In genomic region chr5:54426209-54426608, GRCh38 we compare ENCODE assay signal across 30 cellular contexts. TPM values are rescaled to one million over a fixed set of nuclear protein-coding genes. Genes with fewer than 3 reads are reported as not detected.
"Had no signal": no experiment of that assay in that cellular context is flagged by ENCODE, and none has a peak within 500 bp of the region (broad histone marks: within the 10 kb centered on the region; RNA-seq: fewer than 3 reads in every experiment).

No MANE protein-coding gene starts in this region.

- FAIRE-seq: endometrium, islet of Langerhans, keratinocyte had no signal

- ATAC-seq: effector memory CD8-positive, alpha-beta T cell; esophagus mucosa; gastrocnemius medialis; heart right ventricle; left cardiac atrium; left lung; left ventricle myocardium superior; lower lobe of right lung; naive thymus-derived CD4-positive, alpha-beta T cell had no signal

- H3K9me3 Mint-ChIP-seq: dendritic cell treated with granulocyte-macrophage colony-stimulating factor and Interleukin-4, amounts not matched to agents 40 ng/mL and 50 ng/mL, for 4 days; effector memory CD8-positive, alpha-beta T cell; naive thymus-derived CD4-positive, alpha-beta T cell had no signal

- H3K4me3 Mint-ChIP-seq: dendritic cell treated with granulocyte-macrophage colony-stimulating factor and Interleukin-4, amounts not matched to agents 40 ng/mL and 50 ng/mL, for 4 days; effector memory CD8-positive, alpha-beta T cell; endodermal cell; naive thymus-derived CD4-positive, alpha-beta T cell had no signal

- H3K27ac Mint-ChIP-seq: dendritic cell treated with granulocyte-macrophage colony-stimulating factor and Interleukin-4, amounts not matched to agents 40 ng/mL and 50 ng/mL, for 4 days; effector memory CD8-positive, alpha-beta T cell; endodermal cell; naive thymus-derived CD4-positive, alpha-beta T cell had no signal

- DNase-seq: colonic mucosa; cortex of kidney; effector CD8-positive, alpha-beta T cell; effector memory CD8-positive, alpha-beta T cell; endodermal cell; erythroblast; esophagus squamous epithelium; foreskin fibroblast; foreskin melanocyte; gastrocnemius medialis; glutamatergic neuron; head of caudate nucleus; heart right ventricle; hippocampal formation; left cardiac atrium; left lung; left ventricle myocardium superior; lower lobe of right lung; mesenchymal stem cell; midbrain; naive thymus-derived CD4-positive, alpha-beta T cell had no signal

RNA-seq across cellular contexts. Expression of gene HSPB3, which starts 29.3 kb away (rescaled TPM):
- total RNA-seq: dermis microvascular lymphatic vessel endothelial cell; endodermal cell; esophagus mucosa; glomerular endothelial cell; lower lobe of right lung; lung microvascular endothelial cell; mesenteric fat pad; naive thymus-derived CD4-positive, alpha-beta T cell had no signal
- polyA plus RNA-seq: naive thymus-derived CD4-positive, alpha-beta T cell had no signal
